In the genomic region with DNA sequence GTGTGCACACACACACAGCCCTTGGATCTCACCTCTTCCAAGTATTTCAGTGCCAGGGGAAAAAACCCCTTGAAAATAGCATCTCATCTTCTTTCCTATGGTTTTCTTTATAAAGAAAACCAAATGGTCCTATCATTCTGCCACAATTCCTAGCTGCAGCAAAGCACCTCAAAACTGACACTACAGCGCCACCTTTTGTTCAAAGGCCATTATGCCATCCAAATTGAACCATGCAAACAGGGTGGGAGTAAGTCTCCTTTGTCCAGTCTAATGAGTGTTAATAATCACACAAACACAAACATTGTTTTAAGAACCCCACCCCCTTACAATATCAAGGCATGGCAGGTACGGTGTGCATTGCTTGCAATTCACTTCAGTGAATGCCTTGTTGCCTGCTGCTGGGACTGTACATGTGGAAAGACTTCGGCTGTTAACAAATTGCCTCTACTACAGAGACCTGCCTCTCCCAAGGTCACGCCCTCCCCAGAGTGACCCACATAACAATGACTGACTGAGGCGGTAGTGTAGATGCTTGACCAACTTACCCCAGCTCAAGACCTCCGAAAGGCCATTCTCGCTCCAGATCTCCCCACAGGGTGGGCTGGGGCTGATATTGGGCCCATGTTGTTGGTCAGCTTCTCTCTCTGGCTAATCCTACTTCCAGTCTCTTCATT, we compare ENCODE assay signal across 9 cellular contexts.
DNase-seq lines count a peak whose midpoint lies in the region; ATAC-seq and TF ChIP-seq lines count a peak whose summit lies in the region.
"Had no signal": no experiment of that assay in that cellular context is flagged by ENCODE, and none has a peak within 500 bp of the region (broad histone marks: within the 10 kb centered on the region; RNA-seq: fewer than 3 reads in every experiment).

No MANE protein-coding gene starts in this region.

- H4K20me1 ChIP-seq in KMS-11 (ENCODE audit: insufficient read depth): no peaks in the 10 kb centered on the region
- H4K20me1 ChIP-seq: BLaER1 treated with 17β-estradiol and CSF1 and Interleukin-3, amounts not matched to agents 10 nM and 100 nM had no signal

- H3K9me3 ChIP-seq in WERI-Rb-1 (ENCODE audit: severe bottlenecking): no peaks in the 10 kb centered on the region
- H3K9me3 ChIP-seq: BLaER1 treated with 17β-estradiol and CSF1 and Interleukin-3, amounts not matched to agents 10 nM and 100 nM had no signal

- H3K36me3 ChIP-seq in KMS-11 (ENCODE audit: insufficient read depth): no peaks in the 10 kb centered on the region
- no peaks in the 10 kb centered on the region for H3K36me3 ChIP-seq in WERI-Rb-1
- H3K36me3 ChIP-seq: BLaER1 treated with 17β-estradiol and CSF1 and Interleukin-3, amounts not matched to agents 10 nM and 100 nM had no signal

- H2AFZ ChIP-seq in KMS-11 (ENCODE audit: low read depth): no peak overlapping the region

- H3K4me1 ChIP-seq in KMS-11 (ENCODE audit: low read depth, poor library complexity, severe bottlenecking): no peaks in the 10 kb centered on the region
- H3K4me1 ChIP-seq: BLaER1 treated with 17β-estradiol and CSF1 and Interleukin-3, amounts not matched to agents 10 nM and 100 nM had no signal

- ATAC-seq in GM18867 (IDR thresholded peaks at IDR 0.05; ENCODE audit: unreplicated experiment) (peak; percentile 65), HG03469 (IDR thresholded peaks at IDR 0.05; ENCODE audit: unreplicated experiment) (no peak)

- TF ChIP-seq CTCF in KMS-11 (conservative IDR thresholded peaks at IDR 0.05; ENCODE audit: low read depth, low read length) (peak; percentile 97), WERI-Rb-1 (IDR thresholded peaks at IDR 0.05; ENCODE audit: low read depth, low read length) (peak; percentile 76)

- H3K27me3 ChIP-seq in KMS-11 (ENCODE audit: insufficient read depth, low read depth) (no peaks in the 10 kb centered on the region), WERI-Rb-1 (ENCODE audit: insufficient read depth, low read depth, severe bottlenecking) (no peaks in the 10 kb centered on the region)
- H3K27me3 ChIP-seq: BLaER1 treated with 17β-estradiol and CSF1 and Interleukin-3, amounts not matched to agents 10 nM and 100 nM had no signal

- H3K4me2 ChIP-seq in KMS-11: no peak overlapping the region
- H3K4me2 ChIP-seq: BLaER1 treated with 17β-estradiol and CSF1 and Interleukin-3, amounts not matched to agents 10 nM and 100 nM had no signal

- H3K27ac ChIP-seq in KMS-11 (no peak overlapping the region), WERI-Rb-1 (no peak overlapping the region)
- H3K27ac ChIP-seq: BLaER1 treated with 17β-estradiol and CSF1 and Interleukin-3, amounts not matched to agents 10 nM and 100 nM had no signal

- DNase-seq in NCI-H1417 (lab: John Stamatoyannopoulos, UW) (peak; percentile 36 to 78 (median 57)), NCI-H1417 treated with DMSO at 0.1 percent for 48 hours (lab: John Stamatoyannopoulos, UW) (no peak), WERI-Rb-1 (peak; percentile 55), iris pigment epithelial cell (ENCODE audit: low read depth) (peak; percentile 45), HK-2 (ENCODE audit: unreplicated experiment) (no peak)

- H3K4me3 ChIP-seq in KMS-11 (IDR thresholded peaks at IDR 0.05; ENCODE audit: insufficient read depth, low read depth, low read length) (no peak overlapping the region), WERI-Rb-1 (ENCODE audit: low read depth, low read length) (no peak overlapping the region)
- H3K4me3 ChIP-seq: BLaER1 treated with 17β-estradiol and CSF1 and Interleukin-3, amounts not matched to agents 10 nM and 100 nM had no signal

- no peak overlapping the region for H3K9ac ChIP-seq in KMS-11
- H3K9ac ChIP-seq: BLaER1 treated with 17β-estradiol and CSF1 and Interleukin-3, amounts not matched to agents 10 nM and 100 nM had no signal

- no peaks in the 10 kb centered on the region for H3K79me2 ChIP-seq in KMS-11 (ENCODE audit: insufficient read depth, low read depth)

Comparison
In these comparisons a context has a peak if more than half of its experiments do, and no peak if none do; other contexts are left out.
1. DNase-seq: peak in NCI-H1417 (3 of 3), WERI-Rb-1 (single experiment) and iris pigment epithelial cell (single experiment); none in NCI-H1417 treated with DMSO at 0.1 percent for 48 hours (single experiment) and HK-2 (single experiment).